Comparison of ENCODE assay signal across 9 cellular contexts in the genomic region with DNA sequence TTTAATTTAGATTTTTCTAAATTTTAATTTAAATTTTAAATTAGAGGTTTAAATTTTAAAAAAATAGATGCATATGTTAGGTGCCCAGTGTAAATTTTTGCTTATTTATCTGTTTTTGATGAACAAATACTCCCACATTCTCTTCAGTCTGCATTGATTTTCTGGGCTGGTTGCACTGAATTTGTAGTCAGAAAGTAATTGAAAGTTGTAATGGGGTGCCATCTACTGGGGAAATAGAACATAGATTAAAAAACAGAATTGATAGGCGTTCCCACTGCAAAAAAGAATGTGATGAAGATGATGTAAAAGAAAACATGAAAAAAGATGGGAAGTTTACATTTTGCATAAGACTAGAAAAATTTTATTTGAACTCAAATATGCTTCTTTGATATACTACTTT. TPM values are rescaled to one million over a fixed set of nuclear protein-coding genes. Genes with fewer than 3 reads are reported as not detected.
A peak's percentile ranks its signal among the peaks of the same experiment; 100 is the strongest.
DNase-seq lines count a peak whose midpoint lies in the region; ATAC-seq and TF ChIP-seq lines count a peak whose summit lies in the region.
"Had no signal": no experiment of that assay in that cellular context is flagged by ENCODE, and none has a peak within 500 bp of the region (broad histone marks: within the 10 kb centered on the region; RNA-seq: fewer than 3 reads in every experiment).

No MANE protein-coding gene starts in this region.

- TF ChIP-seq POLR2A in tibial nerve (IDR thresholded peaks at IDR 0.05) = no peak

- ATAC-seq in SK-N-SH treated with all-trans-retinoic acid at 6 μM for 48 hours (peak; percentile 54; the same call in 2 of the 3 replicates), HG03025 (IDR thresholded peaks at IDR 0.05; ENCODE audit: low FRiP score, unreplicated experiment) (no peak)

- DNase-seq in NCI-H2107 treated with DMSO at 0.1 percent for 48 hours (lab: John Stamatoyannopoulos, UW; ENCODE audit: unreplicated experiment) (peak; percentile 62), NCI-H2107 (lab: John Stamatoyannopoulos, UW) (no peak), LoVo (ENCODE audit: low spot score) (peak; percentile 51), germinal center (ENCODE audit: low spot score) (peak; percentile 3), tibial nerve (ENCODE audit: low spot score in 2 of 2) (no peak), H7 (no peak)

- no peak overlapping the region for H3K4me3 ChIP-seq in tibial nerve
- H3K4me3 ChIP-seq in H7 (ENCODE audit: insufficient read depth, low read depth, low read length) = no peak overlapping the region

- H3K27me3 ChIP-seq in tibial nerve = no peaks in the 10 kb centered on the region
- no peaks in the 10 kb centered on the region for H3K27me3 ChIP-seq in H7 (ENCODE audit: control insufficient read depth, insufficient read depth, low read length)

- TF ChIP-seq CTCF in tibial nerve (IDR thresholded peaks at IDR 0.05) = peak; percentile 28 to 43 (median 34)

- no peak overlapping the region for H3K27ac ChIP-seq in tibial nerve

- no peaks in the 10 kb centered on the region for H3K36me3 ChIP-seq in tibial nerve
- no peaks in the 10 kb centered on the region for H3K36me3 ChIP-seq in H7 (replicated peaks; ENCODE audit: control insufficient read depth, insufficient read depth, low read length)

- H3K4me1 ChIP-seq in tibial nerve = no peaks in the 10 kb centered on the region

- H3K9me3 ChIP-seq in tibial nerve = no peaks in the 10 kb centered on the region

- TF ChIP-seq EP300 in tibial nerve (IDR thresholded peaks at IDR 0.05) = no peak

- WGBS in tibial nerve, 2 donors = 0 to 3% methylated on average over 1 of the region's 1 CpG

TF ChIP-seq in SK-N-SH treated with all-trans-retinoic acid at 6 μM for 48 hours, 23 proteins besides CTCF, POLR2A, EP300 and RAD21:
- TF ChIP-seq ESRRG (CRISPR knock-in tag; IDR thresholded peaks at IDR 0.05) (no peak), ZNF8 (CRISPR knock-in tag; IDR thresholded peaks at IDR 0.05) (no peak), TOX (CRISPR knock-in tag; IDR thresholded peaks at IDR 0.05; ENCODE audit: borderline replicate concordance) (no peak), ZC3H10 (CRISPR knock-in tag; IDR thresholded peaks at IDR 0.05) (no peak), ARNTL (CRISPR knock-in tag; IDR thresholded peaks at IDR 0.05; ENCODE audit: borderline replicate concordance, low read depth) (no peak), BACH2 (CRISPR knock-in tag; IDR thresholded peaks at IDR 0.05; ENCODE audit: borderline replicate concordance) (no peak), GLIS3 (CRISPR knock-in tag; IDR thresholded peaks at IDR 0.05) (no peak), RARB (CRISPR knock-in tag; IDR thresholded peaks at IDR 0.05) (no peak)
- TF ChIP-seq, protein P1, sequence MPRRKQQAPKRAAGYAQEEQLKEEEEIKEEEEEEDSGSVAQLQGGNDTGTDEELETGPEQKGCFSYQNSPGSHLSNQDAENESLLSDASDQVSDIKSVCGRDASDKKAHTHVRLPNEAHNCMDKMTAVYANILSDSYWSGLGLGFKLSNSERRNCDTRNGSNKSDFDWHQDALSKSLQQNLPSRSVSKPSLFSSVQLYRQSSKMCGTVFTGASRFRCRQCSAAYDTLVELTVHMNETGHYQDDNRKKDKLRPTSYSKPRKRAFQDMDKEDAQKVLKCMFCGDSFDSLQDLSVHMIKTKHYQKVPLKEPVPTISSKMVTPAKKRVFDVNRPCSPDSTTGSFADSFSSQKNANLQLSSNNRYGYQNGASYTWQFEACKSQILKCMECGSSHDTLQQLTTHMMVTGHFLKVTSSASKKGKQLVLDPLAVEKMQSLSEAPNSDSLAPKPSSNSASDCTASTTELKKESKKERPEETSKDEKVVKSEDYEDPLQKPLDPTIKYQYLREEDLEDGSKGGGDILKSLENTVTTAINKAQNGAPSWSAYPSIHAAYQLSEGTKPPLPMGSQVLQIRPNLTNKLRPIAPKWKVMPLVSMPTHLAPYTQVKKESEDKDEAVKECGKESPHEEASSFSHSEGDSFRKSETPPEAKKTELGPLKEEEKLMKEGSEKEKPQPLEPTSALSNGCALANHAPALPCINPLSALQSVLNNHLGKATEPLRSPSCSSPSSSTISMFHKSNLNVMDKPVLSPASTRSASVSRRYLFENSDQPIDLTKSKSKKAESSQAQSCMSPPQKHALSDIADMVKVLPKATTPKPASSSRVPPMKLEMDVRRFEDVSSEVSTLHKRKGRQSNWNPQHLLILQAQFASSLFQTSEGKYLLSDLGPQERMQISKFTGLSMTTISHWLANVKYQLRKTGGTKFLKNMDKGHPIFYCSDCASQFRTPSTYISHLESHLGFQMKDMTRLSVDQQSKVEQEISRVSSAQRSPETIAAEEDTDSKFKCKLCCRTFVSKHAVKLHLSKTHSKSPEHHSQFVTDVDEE (CRISPR knock-in tag; IDR thresholded peaks at IDR 0.05) = no peak
- TF ChIP-seq, protein P2, sequence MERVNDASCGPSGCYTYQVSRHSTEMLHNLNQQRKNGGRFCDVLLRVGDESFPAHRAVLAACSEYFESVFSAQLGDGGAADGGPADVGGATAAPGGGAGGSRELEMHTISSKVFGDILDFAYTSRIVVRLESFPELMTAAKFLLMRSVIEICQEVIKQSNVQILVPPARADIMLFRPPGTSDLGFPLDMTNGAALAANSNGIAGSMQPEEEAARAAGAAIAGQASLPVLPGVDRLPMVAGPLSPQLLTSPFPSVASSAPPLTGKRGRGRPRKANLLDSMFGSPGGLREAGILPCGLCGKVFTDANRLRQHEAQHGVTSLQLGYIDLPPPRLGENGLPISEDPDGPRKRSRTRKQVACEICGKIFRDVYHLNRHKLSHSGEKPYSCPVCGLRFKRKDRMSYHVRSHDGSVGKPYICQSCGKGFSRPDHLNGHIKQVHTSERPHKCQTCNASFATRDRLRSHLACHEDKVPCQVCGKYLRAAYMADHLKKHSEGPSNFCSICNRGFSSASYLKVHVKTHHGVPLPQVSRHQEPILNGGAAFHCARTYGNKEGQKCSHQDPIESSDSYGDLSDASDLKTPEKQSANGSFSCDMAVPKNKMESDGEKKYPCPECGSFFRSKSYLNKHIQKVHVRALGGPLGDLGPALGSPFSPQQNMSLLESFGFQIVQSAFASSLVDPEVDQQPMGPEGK (CRISPR knock-in tag; IDR thresholded peaks at IDR 0.05; ENCODE audit: borderline replicate concordance) = no peak

RNA-seq across cellular contexts. Expression of a gene that starts 51.7 kb away (rescaled TPM):
- total RNA-seq in tibial nerve = 10 to 100 TPM in 1 of 4 donors, 1 to 10 TPM in 3; 2.8 to 12.2 (median 5.4) TPM
- 0.04 and 0.14 TPM in 2 replicates for total RNA-seq in H7 (2014; rRNA removed; shearing (Covaris generic))
- total RNA-seq: CD4-positive, CD25-positive, alpha-beta regulatory T cell had no signal

Comparison
In these comparisons a context has a peak if more than half of its experiments do, and no peak if none do; other contexts are left out.
1. DNase-seq: peak in NCI-H2107 treated with DMSO at 0.1 percent for 48 hours (single experiment), LoVo (single experiment) and germinal center (single experiment); none in NCI-H2107 (single experiment), tibial nerve (0 of 2) and H7 (single experiment).